ENCODE assay signal across 18 cellular contexts in genomic region chr16:57804111-57804837, GRCh38. TPM values are rescaled to one million over a fixed set of nuclear protein-coding genes. Genes with fewer than 3 reads are reported as not detected.
DNase-seq lines count a peak whose midpoint lies in the region; ATAC-seq, FAIRE-seq and TF ChIP-seq lines count a peak whose summit lies in the region.
"Had no signal": no experiment of that assay in that cellular context is flagged by ENCODE, and none has a peak within 500 bp of the region (broad histone marks: within the 10 kb centered on the region; RNA-seq: fewer than 3 reads in every experiment).

No MANE protein-coding gene starts in this region.

- H3K9ac ChIP-seq in muscle layer of colon (ENCODE audit: low read length) = no peak overlapping the region
- H3K9ac ChIP-seq: BLaER1 had no signal

- TF ChIP-seq POLR2A in esophagus muscularis mucosa (IDR thresholded peaks at IDR 0.05; ENCODE audit: low read depth) = no peak
- TF ChIP-seq POLR2A in transverse colon (IDR thresholded peaks at IDR 0.05) = no peak

- H3K9me3 ChIP-seq in RWPE2 (ENCODE audit: severe bottlenecking) = no peaks in the 10 kb centered on the region
- H3K9me3 ChIP-seq in esophagus muscularis mucosa = no peaks in the 10 kb centered on the region
- H3K9me3 ChIP-seq in muscle layer of colon (ENCODE audit: low read length) = no peaks in the 10 kb centered on the region
- no peaks in the 10 kb centered on the region for H3K9me3 ChIP-seq in transverse colon
- H3K9me3 ChIP-seq: BLaER1, SJSA1 had no signal

- H3K27ac ChIP-seq in RWPE2 (ENCODE audit: poor library complexity, severe bottlenecking) (peak overlapping the region; percentile 87), esophagus muscularis mucosa (replicated peaks in 1 of 4) (peak overlapping the region; percentile 83 to 90 (median 88)), muscle layer of colon (ENCODE audit: low read depth, low read length) (peak overlapping the region; percentile 64), transverse colon (peak overlapping the region; percentile 80 to 87 (median 82))
- H3K27ac ChIP-seq: BLaER1, SJSA1 had no signal

- H3K36me3 Mint-ChIP-seq in naive thymus-derived CD8-positive, alpha-beta T cell = peaks cover 0 to 2% (median 2%) of the 10 kb centered on the region in 3 donors
- H3K36me3 Mint-ChIP-seq: activated naive CD8-positive, alpha-beta T cell had no signal

- in situ Hi-C loops in transverse colon (cut with MboI; ENCODE audit: low pct_ligation_motif_present in 1 of 4, low pct_unique_long_range_greater_than_20kb in 1 of 4, low sequenced_read_pairs in 3 of 4) = no loop called here
- in situ Hi-C loops in GM13976 (cut with MboI; ENCODE audit: low sequenced_read_pairs, unreplicated experiment) = no loop called here

- peaks cover 50% of the 10 kb centered on the region for H3K4me1 ChIP-seq in RWPE2 (ENCODE audit: insufficient read depth, poor library complexity, severe bottlenecking)
- peaks cover 54 to 71% (median 69%) of the 10 kb centered on the region in 4 donors for H3K4me1 ChIP-seq in esophagus muscularis mucosa
- H3K4me1 ChIP-seq in muscle layer of colon (ENCODE audit: insufficient read depth, low read length) = peaks cover 50% of the 10 kb centered on the region
- peaks cover 12 to 66% (median 30%) of the 10 kb centered on the region in 4 donors for H3K4me1 ChIP-seq in transverse colon

- peaks cover 24 to 59% (median 26%) of the 10 kb centered on the region in 5 donors for H3K27me3 Mint-ChIP-seq in naive thymus-derived CD8-positive, alpha-beta T cell

- no peak for FAIRE-seq in GM19239 (lab: Jason Lieb, UNC)

- POLR2A ChIA-PET in naive thymus-derived CD8-positive, alpha-beta T cell (lab: Charles Lee) = interaction anchor here (0.5 to 0.7 kb wide), 2 partner anchors 44 to 196 kb away, joined by 3 read pairs; no protein-coding TSS in a partner anchor

- intact Hi-C loops in esophagus muscularis mucosa (cut with DNase I) = loop anchor here (5.0 kb wide), 2 partner anchors 58 to 198 kb away; partner anchors contain the start of genes USB1 and ZNF319
- intact Hi-C loops in transverse colon (cut with DNase I; ENCODE audit: low total_unique reads) = no loop called here

- peaks cover 24 to 45% (median 38%) of the 10 kb centered on the region in 4 donors for H3K4me1 Mint-ChIP-seq in naive thymus-derived CD8-positive, alpha-beta T cell

- WGBS in esophagus muscularis mucosa = 64% methylated on average over 5 of the region's 5 CpGs
- 66 to 75% methylated on average over 4 to 5 of the region's 5 CpGs for WGBS in transverse colon (ENCODE audit: low coverage in 1 of 2), 2 donors

- H3K27me3 ChIP-seq in RWPE2 (ENCODE audit: insufficient read depth, poor library complexity, severe bottlenecking) (no peaks in the 10 kb centered on the region), esophagus muscularis mucosa (no peaks in the 10 kb centered on the region), muscle layer of colon (ENCODE audit: control insufficient read depth in 1 of 2, insufficient read depth in 2 of 2, low read length in 2 of 2) (no peaks in the 10 kb centered on the region), transverse colon (peaks cover 71% of the 10 kb centered on the region)
- H3K27me3 ChIP-seq: BLaER1, SJSA1 had no signal

- H3K9me3 Mint-ChIP-seq in naive thymus-derived CD8-positive, alpha-beta T cell = no peaks in the 10 kb centered on the region
- H3K9me3 Mint-ChIP-seq: activated CD4-positive, alpha-beta T cell treated with anti-CD3 and anti-CD28 coated beads, Interleukin-2, amount 10 ng/mL, durations not matched to agents 24 days and 14 days had no signal

- TF ChIP-seq EP300 in esophagus muscularis mucosa (IDR thresholded peaks at IDR 0.05) (no peak), transverse colon (IDR thresholded peaks at IDR 0.05; ENCODE audit: low read depth) (no peak)

- H3K4me3 ChIP-seq in RWPE2 (ENCODE audit: severe bottlenecking) = no peak overlapping the region
- no peak overlapping the region for H3K4me3 ChIP-seq in esophagus muscularis mucosa
- no peak overlapping the region for H3K4me3 ChIP-seq in muscle layer of colon (ENCODE audit: low read depth in 1 of 2, low read length in 2 of 2)
- H3K4me3 ChIP-seq in transverse colon = no peak overlapping the region
- H3K4me3 ChIP-seq: BLaER1, SJSA1 had no signal

- no peaks in the 10 kb centered on the region for H3K36me3 ChIP-seq in RWPE2 (ENCODE audit: low read depth)
- no peaks in the 10 kb centered on the region for H3K36me3 ChIP-seq in esophagus muscularis mucosa
- H3K36me3 ChIP-seq in muscle layer of colon (ENCODE audit: insufficient read depth, low read length) = no peaks in the 10 kb centered on the region
- no peaks in the 10 kb centered on the region for H3K36me3 ChIP-seq in transverse colon
- H3K36me3 ChIP-seq: BLaER1 had no signal

- H3K4me3 Mint-ChIP-seq in naive thymus-derived CD8-positive, alpha-beta T cell = no peak overlapping the region
- H3K4me3 Mint-ChIP-seq: activated CD4-positive, alpha-beta T cell treated with anti-CD3 and anti-CD28 coated beads, Interleukin-2, amount 10 ng/mL, durations not matched to agents 24 days and 14 days; activated naive CD8-positive, alpha-beta T cell had no signal

- DNase-seq in RWPE2 (ENCODE audit: low spot score) (no peak), esophagus muscularis mucosa (ENCODE audit: extremely low spot score) (no peak), transverse colon (no peak), GM13976 (ENCODE audit: low spot score) (no peak), GM19239 (ENCODE audit: insufficient read length, low spot score) (no peak)
- no peak for DNase-seq in naive thymus-derived CD8-positive, alpha-beta T cell
- DNase-seq: activated CD4-positive, alpha-beta T cell treated with anti-CD3 and anti-CD28 coated beads, Interleukin-2, amount 10 ng/mL, durations not matched to agents 24 days and 14 days; central memory CD4-positive, alpha-beta T cell; foreskin fibroblast; mammary epithelial cell; NCI-H1694 treated with DMSO at 0.1 percent for 48 hours; stimulated activated CD4-positive, alpha-beta T cell treated with anti-CD3 and anti-CD28 coated beads, Interleukin-2, amount 100 ng/mL, for 48 hours; T1000 had no signal

- H3K27ac Mint-ChIP-seq in naive thymus-derived CD8-positive, alpha-beta T cell = no peak overlapping the region
- H3K27ac Mint-ChIP-seq: activated CD4-positive, alpha-beta T cell treated with anti-CD3 and anti-CD28 coated beads, Interleukin-2, amount 10 ng/mL, durations not matched to agents 24 days and 14 days; activated naive CD8-positive, alpha-beta T cell had no signal

- TF ChIP-seq CTCF in RWPE2 (IDR thresholded peaks at IDR 0.05; ENCODE audit: poor library complexity, severe bottlenecking) (no peak), esophagus muscularis mucosa (IDR thresholded peaks at IDR 0.05) (no peak), transverse colon (IDR thresholded peaks at IDR 0.05) (no peak), GM13976 (IDR thresholded peaks at IDR 0.05; ENCODE audit: borderline replicate concordance, control extremely low read depth, extremely low read depth, insufficient read depth, missing control alignments) (no peak)

- ATAC-seq in RWPE2 (ENCODE audit: low read depth) = no peak
- ATAC-seq in naive thymus-derived CD8-positive, alpha-beta T cell = no peak
- ATAC-seq in GM19467 (IDR thresholded peaks at IDR 0.05; ENCODE audit: unreplicated experiment) = no peak

RNA-seq across cellular contexts. Expression of gene KIFC3, which starts 2.0 kb away (rescaled TPM):
- total RNA-seq in esophagus muscularis mucosa = 10 to 100 TPM; 28.2 to 76.8 (median 46.6) TPM
- total RNA-seq in transverse colon = 10 to 100 TPM in 2 of 4 donors, 1 to 10 TPM in 2; 5.2 to 46.8 (median 13.5) TPM
- total RNA-seq in naive thymus-derived CD8-positive, alpha-beta T cell = under 1 TPM; 0.36 to 0.44 TPM
- under 1 TPM in 1 of 3 donors, not detected in 2; 0.23 TPM for polyA plus RNA-seq in naive thymus-derived CD8-positive, alpha-beta T cell

Comparison
In these comparisons a context has a peak if more than half of its experiments do, and no peak if none do; other contexts are left out.
1. RNA of gene KIFC3, which starts 2.0 kb away (total RNA-seq): 28.2 to 76.8 TPM in esophagus muscularis mucosa and 5.2 to 46.8 TPM in transverse colon; 0.36 to 0.44 TPM in naive thymus-derived CD8-positive, alpha-beta T cell; every median in the first group is over 4 times any median in the second.
2. Peak in every context shown above with its lines, with median percentiles within 50 percentile points of each other: H3K27ac ChIP-seq.